In the genomic region with DNA sequence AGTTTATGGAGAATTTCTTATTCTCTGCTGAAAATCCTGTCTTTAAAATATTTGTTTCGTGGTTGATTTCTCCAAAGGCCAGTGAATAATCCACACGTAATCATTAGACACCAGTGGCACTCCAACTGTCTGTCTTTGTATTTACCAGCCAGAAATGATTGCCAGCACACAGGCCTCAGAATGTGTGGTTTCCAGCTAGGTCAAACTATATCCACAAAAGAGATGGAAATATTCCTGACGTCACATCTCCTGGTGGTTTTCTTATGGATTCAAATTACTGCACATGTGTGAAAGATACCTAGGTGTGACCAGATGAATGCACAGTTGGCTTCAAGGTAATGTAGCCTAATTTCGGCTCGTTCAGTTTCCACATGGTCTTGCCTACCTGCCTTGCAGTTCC, we compare ENCODE assay signal across 1 cellular context.
TF ChIP-seq lines count a peak whose summit lies in the region.

No MANE protein-coding gene starts in this region.

TF ChIP-seq in HepG2, 621 proteins besides CTCF, POLR2A, EP300 and RAD21 (continued from another document):
- TF ChIP-seq CREB1 (IDR thresholded peaks at IDR 0.05) (peak; percentile 78), CREB1 (CRISPR knock-in tag; IDR thresholded peaks at IDR 0.05) (no peak)
